In genomic region chr13:110308377-110309158, GRCh38 we compare ENCODE assay signal across 9 cellular contexts. TPM values are rescaled to one million over a fixed set of nuclear protein-coding genes. Genes with fewer than 3 reads are reported as not detected.
A peak's percentile ranks its signal among the peaks of the same experiment; 100 is the strongest.
DNase-seq lines count a peak whose midpoint lies in the region; ATAC-seq and TF ChIP-seq lines count a peak whose summit lies in the region.
"Had no signal": no experiment of that assay in that cellular context is flagged by ENCODE, and none has a peak within 500 bp of the region (broad histone marks: within the 10 kb centered on the region; RNA-seq: fewer than 3 reads in every experiment).

No MANE protein-coding gene starts in this region.

- POLR2A ChIA-PET in T-cell (lab: Charles Lee), result no interaction called here

- peak overlapping the region in 1 of 3 donors; percentile 58 for H3K4me3 Mint-ChIP-seq in T-cell
- H3K4me3 Mint-ChIP-seq: immature natural killer cell had no signal

- H3K36me3 Mint-ChIP-seq in T-cell, result no peaks in the 10 kb centered on the region
- H3K36me3 Mint-ChIP-seq: immature natural killer cell had no signal

- TF ChIP-seq CTCF in WERI-Rb-1 (IDR thresholded peaks at IDR 0.05; ENCODE audit: low read depth, low read length) (no peak), heart right ventricle (IDR thresholded peaks at IDR 0.05) (no peak)

- H3K4me1 ChIP-seq in heart right ventricle, result peaks cover 30 to 72% (median 67%) of the 10 kb centered on the region in 9 donors

- H3K4me1 Mint-ChIP-seq in T-cell, result peaks cover 5 to 14% (median 6%) of the 10 kb centered on the region in 3 donors
- H3K4me1 Mint-ChIP-seq: immature natural killer cell had no signal

- WGBS in heart right ventricle, 2 donors, result 2% methylated on average over 38 of the region's 38 CpGs

- no peaks in the 10 kb centered on the region for H3K9me3 ChIP-seq in WERI-Rb-1 (ENCODE audit: severe bottlenecking)
- no peaks in the 10 kb centered on the region for H3K9me3 ChIP-seq in heart right ventricle

- CTCF ChIA-PET in T-cell (lab: Charles Lee), result no interaction called here

- intact Hi-C loops in heart right ventricle (cut with DNase I), result loop anchor here in 9 of 10 donors (2.0 to 10.0 kb wide), 11 partner anchors 36 to 404 kb away; partner anchors contain the start of gene ING1 (in 1 of the 9)

- no peak overlapping the region for H3K27ac ChIP-seq in WERI-Rb-1
- H3K27ac ChIP-seq in heart right ventricle, result peak overlapping the region; percentile 95 to 99 (median 97)

- H3K27me3 ChIP-seq in WERI-Rb-1 (ENCODE audit: insufficient read depth, low read depth, severe bottlenecking) (peaks cover 4% of the 10 kb centered on the region), heart right ventricle (peaks cover 0 to 83% (median 0%) of the 10 kb centered on the region in 7 donors)

- peaks cover 65 to 70% of the 10 kb centered on the region in 2 donors for H3K27me3 Mint-ChIP-seq in T-cell

- DNase-seq in GM03348 (ENCODE audit: low spot score), result peak; percentile 67
- DNase-seq in WERI-Rb-1, result peak; percentile 8
- peak in 1 of 2 donors; percentile 63 for DNase-seq in heart right ventricle
- peak; percentile 71 for DNase-seq in renal cortical epithelial cell (ENCODE audit: low read depth)
- DNase-seq in T-cell, result no peak
- no peak for DNase-seq in medulla oblongata (ENCODE audit: extremely low spot score)
- DNase-seq in GDM1 (lab: John Stamatoyannopoulos, UW), result no peak
- DNase-seq: immature natural killer cell had no signal

- H3K36me3 ChIP-seq in WERI-Rb-1 (peaks cover 15% of the 10 kb centered on the region), heart right ventricle (peaks cover 0 to 37% (median 3%) of the 10 kb centered on the region in 9 donors)

- no peaks in the 10 kb centered on the region for H3K9me3 Mint-ChIP-seq in T-cell

- peak overlapping the region; percentile 77 for H3K4me3 ChIP-seq in WERI-Rb-1 (ENCODE audit: low read depth, low read length)
- peak overlapping the region; percentile 81 to 98 (median 96) for H3K4me3 ChIP-seq in heart right ventricle

- ATAC-seq in heart right ventricle, result peak in 4 of 8 donors; percentile 20 to 38 (median 34)
- no peak for ATAC-seq in T-cell (replicated peaks in 1 of 4)
- ATAC-seq in HG02798 (IDR thresholded peaks at IDR 0.05; ENCODE audit: poor library complexity, unreplicated experiment), result no peak

- no peak overlapping the region for H3K27ac Mint-ChIP-seq in T-cell
- H3K27ac Mint-ChIP-seq: immature natural killer cell had no signal

RNA-seq across cellular contexts. Expression of gene COL4A2, which starts 1.5 kb away (rescaled TPM):
- total RNA-seq in heart right ventricle (100 to 1,000 TPM in 7 of 10 donors, 10 to 100 TPM in 3; 81.7 to 301 (median 128) TPM), renal cortical epithelial cell (1,026 and 1,465 TPM in 2 replicates), T-cell (1 to 10 TPM in 2 of 5 donors, under 1 TPM in 1, not detected in 2; 0.72 to 2.2 (median 1.6) TPM)
- 100 to 1,000 TPM; 111 to 265 TPM for polyA plus RNA-seq in heart right ventricle
- polyA plus RNA-seq: immature natural killer cell had no signal

RNA-seq across cellular contexts. Expression of gene COL4A1, which starts 1.6 kb away (rescaled TPM):
- total RNA-seq in heart right ventricle, result 100 to 1,000 TPM in 7 of 10 donors, 10 to 100 TPM in 3; 96.3 to 342 (median 147) TPM
- 100 to 1,000 TPM in 1 of 2 donors, 10 to 100 TPM in 1; 83.3 to 234 TPM for polyA plus RNA-seq in heart right ventricle
- total RNA-seq in renal cortical epithelial cell, result 1,634 and 1,793 TPM in 2 replicates
- total RNA-seq in T-cell, result 1 to 10 TPM in 1 of 5 donors, under 1 TPM in 2, not detected in 2; 0.49 to 1.3 (median 0.85) TPM
- polyA plus RNA-seq: immature natural killer cell had no signal

Comparison
In these comparisons a context has a peak if more than half of its experiments do, and no peak if none do; other contexts are left out.
1. DNase-seq: peak in GM03348 (single experiment), WERI-Rb-1 (single experiment) and renal cortical epithelial cell (single experiment); none in T-cell (0 of 34), medulla oblongata (single experiment) and GDM1 (single experiment).
2. RNA of gene COL4A2, which starts 1.5 kb away (total RNA-seq): 1,026 to 1,465 TPM in renal cortical epithelial cell and 81.7 to 301 TPM in heart right ventricle; 0.72 to 2.2 TPM in T-cell; every median in the first group is over 10 times any median in the second.
3. RNA of gene COL4A1, which starts 1.6 kb away (total RNA-seq): 1,634 to 1,793 TPM in renal cortical epithelial cell and 96.3 to 342 TPM in heart right ventricle; 0.49 to 1.3 TPM in T-cell; every median in the first group is over 10 times any median in the second.